24 cellular contexts compared by ENCODE assay signal in the genomic region with DNA sequence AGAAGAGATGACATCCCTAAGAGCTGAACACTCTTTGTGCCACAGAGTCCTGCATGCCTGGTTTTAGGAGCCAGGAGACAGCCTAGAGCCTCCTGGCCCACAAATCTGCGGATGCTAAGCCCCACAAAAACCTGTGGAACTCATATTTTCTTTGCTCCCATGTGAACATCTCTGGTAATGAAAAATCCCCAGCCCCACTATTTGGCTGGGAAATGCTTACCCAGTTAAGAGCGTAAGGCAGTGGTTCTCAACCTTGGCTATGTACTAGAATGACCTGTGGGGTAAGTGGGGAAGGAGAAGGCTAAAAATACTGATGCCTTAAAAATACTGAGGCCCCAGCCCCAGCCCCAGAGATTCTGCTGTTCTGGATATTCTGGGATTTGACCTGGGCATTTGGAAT.
"Had no signal": no experiment of that assay in that cellular context is flagged by ENCODE, and none has a peak within 500 bp of the region (broad histone marks: within the 10 kb centered on the region; RNA-seq: fewer than 3 reads in every experiment).

No MANE protein-coding gene starts in this region.

- H3K36me3 ChIP-seq: colonic mucosa, esophagus squamous epithelium, gastrocnemius medialis, gastroesophageal sphincter, heart left ventricle, heart right ventricle had no signal

- H3K27ac ChIP-seq: colonic mucosa, coronary artery, dorsolateral prefrontal cortex, epithelial cell of prostate, esophagus squamous epithelium, foreskin keratinocyte, gastrocnemius medialis, gastroesophageal sphincter, heart left ventricle, heart right ventricle, hepatocyte had no signal

- H3K27me3 ChIP-seq: colonic mucosa, esophagus squamous epithelium, gastrocnemius medialis had no signal

- H3K9me3 ChIP-seq: colonic mucosa, esophagus squamous epithelium, gastrocnemius medialis had no signal

- H3K4me1 ChIP-seq: colonic mucosa, esophagus squamous epithelium, foreskin keratinocyte, gastrocnemius medialis, gastroesophageal sphincter, heart left ventricle, heart right ventricle had no signal

- H3K27ac Mint-ChIP-seq: dendritic cell treated with granulocyte-macrophage colony-stimulating factor and Interleukin-4, amounts not matched to agents 40 ng/mL and 50 ng/mL, for 4 days; effector memory CD8-positive, alpha-beta T cell; endodermal cell had no signal

- H3K4me3 Mint-ChIP-seq: dendritic cell treated with granulocyte-macrophage colony-stimulating factor and Interleukin-4, amounts not matched to agents 40 ng/mL and 50 ng/mL, for 4 days; effector memory CD8-positive, alpha-beta T cell; endodermal cell had no signal

- H3K9me3 Mint-ChIP-seq: dendritic cell treated with granulocyte-macrophage colony-stimulating factor and Interleukin-4, amounts not matched to agents 40 ng/mL and 50 ng/mL, for 4 days had no signal

- DNase-seq: colonic mucosa; cortex of kidney; dermis blood vessel endothelial cell; dorsolateral prefrontal cortex; effector CD4-positive, alpha-beta T cell; effector CD8-positive, alpha-beta T cell; effector memory CD4-positive, alpha-beta T cell; effector memory CD8-positive, alpha-beta T cell; endodermal cell; erythroblast; esophagus squamous epithelium; foreskin fibroblast; foreskin keratinocyte; foreskin melanocyte; gastrocnemius medialis; glutamatergic neuron; head of caudate nucleus; heart left ventricle; heart right ventricle had no signal

- H3K4me3 ChIP-seq: colonic mucosa, coronary artery, dorsolateral prefrontal cortex, esophagus squamous epithelium, gastrocnemius medialis, gastroesophageal sphincter, heart left ventricle, heart right ventricle, hepatocyte had no signal
